ENCODE assay signal across 9 cellular contexts in genomic region chr12:113186666-113187325, GRCh38. TPM values are rescaled to one million over a fixed set of nuclear protein-coding genes. Genes with fewer than 3 reads are reported as not detected.
DNase-seq lines count a peak whose midpoint lies in the region; TF ChIP-seq lines count a peak whose summit lies in the region.
"Had no signal": no experiment of that assay in that cellular context is flagged by ENCODE, and none has a peak within 500 bp of the region (broad histone marks: within the 10 kb centered on the region; RNA-seq: fewer than 3 reads in every experiment).

No MANE protein-coding gene starts in this region.

- H3K27me3 ChIP-seq in HUES6 (ENCODE audit: control insufficient read depth, insufficient read depth, low read length) (no peaks in the 10 kb centered on the region), mucosa of rectum (ENCODE audit: control insufficient read depth in 2 of 2, insufficient read depth in 2 of 2, low read length in 2 of 2) (no peaks in the 10 kb centered on the region)
- H3K27me3 ChIP-seq: vagina had no signal

- H3K9me3 Mint-ChIP-seq in MCF 10A (ENCODE audit: unreplicated experiment) = no peaks in the 10 kb centered on the region

- BruUV-seq in MCF 10A (replicated peaks; lab: Mats Ljungman, UMichigan) = no TSS peak

- H3K9ac ChIP-seq in HUES6 (ENCODE audit: low read length) (no peak overlapping the region), mucosa of rectum (ENCODE audit: low read depth in 1 of 2, low read length in 2 of 2) (peak overlapping the region; percentile 85 to 88)

- peak overlapping the region; percentile 91 for H3K4me3 Mint-ChIP-seq in MCF 10A (ENCODE audit: unreplicated experiment)

- H3K4me1 Mint-ChIP-seq in MCF 10A (ENCODE audit: insufficient read depth, unreplicated experiment) = peaks cover 15% of the 10 kb centered on the region

- DNase-seq in AG04449 (ENCODE audit: low read depth, low spot score) = no peak
- DNase-seq in MCF 10A (ENCODE audit: unreplicated experiment) = no peak
- DNase-seq in A172 (ENCODE audit: low spot score) = no peak
- DNase-seq in ecto neural progenitor cell (ENCODE audit: low spot score) = no peak
- DNase-seq in GF-D8 (lab: John Stamatoyannopoulos, UW) = no peak
- no peak for DNase-seq in middle frontal gyrus (ENCODE audit: extremely low spot score, low spot score)

- CTCF ChIA-PET in AG04449 (lab: Yijun Ruan, JAX) (interaction anchor here (0.9 to 5.0 kb wide), 4 partner anchors 9 to 238 kb away, joined by 3 to 39 read pairs (median 16); no protein-coding TSS in a partner anchor), MCF 10A (lab: Yijun Ruan, JAX) (interaction anchor here (1.0 to 2.0 kb wide), 3 partner anchors 9 to 87 kb away, joined by 3 to 6 read pairs (median 3); no protein-coding TSS in a partner anchor)

- H3K36me3 Mint-ChIP-seq in MCF 10A (ENCODE audit: insufficient read depth, unreplicated experiment) = peaks cover 46% of the 10 kb centered on the region

- TF ChIP-seq CTCF in AG04449 (IDR thresholded peaks at IDR 0.05; ENCODE audit: insufficient read depth, low read length, missing control alignments) = no peak
- TF ChIP-seq CTCF in MCF 10A (IDR thresholded peaks at IDR 0.05; ENCODE audit: unreplicated experiment) = no peak

- H3K27ac ChIP-seq in HUES6 (ENCODE audit: low read depth, low read length) (no peak overlapping the region), mucosa of rectum (ENCODE audit: low read depth in 2 of 2, low read length in 2 of 2) (no peak overlapping the region)

- no peaks in the 10 kb centered on the region for H3K27me3 Mint-ChIP-seq in MCF 10A (ENCODE audit: insufficient read depth, unreplicated experiment)

- intact Hi-C loops in MCF 10A (cut with micrococcal nuclease) = no loop called here

- peaks cover 28% of the 10 kb centered on the region for H3K36me3 ChIP-seq in HUES6 (ENCODE audit: control insufficient read depth, insufficient read depth, low read length)
- H3K36me3 ChIP-seq in mucosa of rectum (ENCODE audit: control insufficient read depth in 2 of 2, insufficient read depth in 2 of 2, low read length in 2 of 2) = peaks cover 14 to 15% of the 10 kb centered on the region in 2 donors

- H3K9me3 ChIP-seq in HUES6 (ENCODE audit: control insufficient read depth, insufficient read depth, low read depth, low read length) (no peaks in the 10 kb centered on the region), mucosa of rectum (ENCODE audit: control insufficient read depth in 2 of 2, low read length in 2 of 2) (no peaks in the 10 kb centered on the region)
- H3K9me3 ChIP-seq: vagina had no signal

- peak overlapping the region; percentile 94 for H3K27ac Mint-ChIP-seq in MCF 10A (ENCODE audit: low read depth, unreplicated experiment)

- POLR2A ChIA-PET in AG04449 (lab: Yijun Ruan, JAX) = no interaction called here
- POLR2A ChIA-PET in MCF 10A (lab: Yijun Ruan, JAX) = interaction anchor here (0.7 to 5.6 kb wide), 8 partner anchors 8 to 270 kb away, joined by 3 to 32 read pairs (median 11); partner anchors contain the start of gene TPCN1

- peak overlapping the region; percentile 87 for H3K4me3 ChIP-seq in AG04449 (ENCODE audit: low read depth, low read length)
- peak overlapping the region; percentile 90 for H3K4me3 ChIP-seq in HUES6 (ENCODE audit: low read depth, low read length)
- H3K4me3 ChIP-seq in mucosa of rectum (ENCODE audit: low read length in 2 of 2) = peak overlapping the region; percentile 57 to 98

- H3K4me1 ChIP-seq in HUES6 (ENCODE audit: control insufficient read depth, insufficient read depth, low read length) (peaks cover 6% of the 10 kb centered on the region; the same call in 1 of the 2 replicates), mucosa of rectum (ENCODE audit: control insufficient read depth in 2 of 2, insufficient read depth in 2 of 2, low read length in 2 of 2) (peaks cover 14 to 18% of the 10 kb centered on the region in 2 donors)

RNA-seq across cellular contexts. Expression of gene RITA1, which starts 1.3 kb away (rescaled TPM):
- 17.5 and 17.9 TPM in 2 replicates for total RNA-seq in MCF 10A (2022)
- 51.2 and 52.2 TPM in 2 replicates for total RNA-seq in A172 (2014; rRNA removed; shearing (Covaris generic))

RNA-seq across cellular contexts. Expression of gene DDX54, which starts 1.5 kb away (rescaled TPM):
- total RNA-seq in MCF 10A (2022) = 67.3 and 75.8 TPM in 2 replicates
- total RNA-seq in A172 (2014; rRNA removed; shearing (Covaris generic)) = 56.4 and 69.1 TPM in 2 replicates

RNA-seq across cellular contexts. Expression of gene TPCN1, which starts 34.5 kb away (rescaled TPM):
- 42.7 and 43.0 TPM in 2 replicates for total RNA-seq in MCF 10A (2022)
- total RNA-seq in A172 (2014; rRNA removed; shearing (Covaris generic)) = 8.9 and 13.3 TPM in 2 replicates

RNA-seq across cellular contexts. Expression of gene CFAP73, which starts 37.3 kb away (rescaled TPM):
- not detected in 2 replicates for total RNA-seq in MCF 10A (2022)
- total RNA-seq in A172 (2014; rRNA removed; shearing (Covaris generic)) = 0.22 and 1.2 TPM in 2 replicates
- total RNA-seq: vagina had no signal

RNA-seq across cellular contexts. Expression of gene RASAL1, which starts 51.2 kb away (rescaled TPM):
- not detected in 2 replicates for total RNA-seq in MCF 10A (2022)
- total RNA-seq in A172 (2014; rRNA removed; shearing (Covaris generic)) = not detected in 2 replicates
